Comparison of ENCODE assay signal across 2 cellular contexts in the genomic region with DNA sequence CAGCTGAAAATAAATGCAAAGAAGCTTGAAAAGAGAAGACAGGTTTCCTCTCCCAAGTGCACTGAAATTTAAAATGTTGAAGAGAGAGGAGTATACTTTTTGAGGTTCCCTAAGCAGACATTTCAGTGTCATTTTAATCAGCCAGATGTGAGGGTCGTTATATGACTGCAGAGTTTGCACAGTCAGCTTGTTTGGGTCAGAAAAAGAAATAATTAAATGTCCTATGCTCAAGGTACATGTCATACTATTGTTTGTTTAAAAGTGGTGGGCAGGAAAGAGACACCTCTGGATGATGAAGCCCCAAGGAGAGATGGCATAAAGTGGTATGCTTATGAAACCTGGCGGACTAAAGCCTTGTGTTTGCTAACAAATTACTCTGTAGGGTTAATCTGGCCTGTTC.
TF ChIP-seq lines count a peak whose summit lies in the region.

No MANE protein-coding gene starts in this region.

TF ChIP-seq in SK-N-SH, 30 proteins besides CTCF, POLR2A, EP300 and RAD21 (continued from another document):
- TF ChIP-seq REST (IDR thresholded peaks at IDR 0.05; ENCODE audit: low read depth, low read length) (no peak), POLR2AphosphoS5 (IDR thresholded peaks at IDR 0.05; ENCODE audit: low read depth, low read length) (no peak), JUND (IDR thresholded peaks at IDR 0.05) (no peak), MEF2A (IDR thresholded peaks at IDR 0.05; ENCODE audit: borderline replicate concordance, low read depth) (no peak), YY1 (IDR thresholded peaks at IDR 0.05; ENCODE audit: low read depth) (no peak), CHD2 (IDR thresholded peaks at IDR 0.05; ENCODE audit: low read length, partially characterized antibody) (no peak), IRF3 (IDR thresholded peaks at IDR 0.05; ENCODE audit: low read depth, low read length) (no peak), MXI1 (IDR thresholded peaks at IDR 0.05; ENCODE audit: low read depth, low read length) (no peak), TEAD4 (IDR thresholded peaks at IDR 0.05; ENCODE audit: borderline replicate concordance, insufficient read depth) (no peak), NRF1 (IDR thresholded peaks at IDR 0.05; ENCODE audit: low read depth, low read length) (no peak), MAX (IDR thresholded peaks at IDR 0.05; ENCODE audit: low read depth) (no peak), ELF1 (IDR thresholded peaks at IDR 0.05) (no peak)

TF ChIP-seq in SK-N-SH treated with all-trans-retinoic acid at 6 μM for 48 hours, 23 proteins besides CTCF, POLR2A, EP300 and RAD21 (continued from another document):
- no peak for TF ChIP-seq CREB5 (CRISPR knock-in tag; IDR thresholded peaks at IDR 0.05; ENCODE audit: low read depth)
- TF ChIP-seq ZNF565 (CRISPR knock-in tag; conservative IDR thresholded peaks at IDR 0.05; ENCODE audit: low read depth), result no peak
- no peak for TF ChIP-seq ESRRG (CRISPR knock-in tag; IDR thresholded peaks at IDR 0.05)
- TF ChIP-seq PPARA (CRISPR knock-in tag; IDR thresholded peaks at IDR 0.05; ENCODE audit: borderline replicate concordance), result no peak
- no peak for TF ChIP-seq ZC3H10 (CRISPR knock-in tag; IDR thresholded peaks at IDR 0.05)
- no peak for TF ChIP-seq TOX (CRISPR knock-in tag; IDR thresholded peaks at IDR 0.05; ENCODE audit: borderline replicate concordance)
- no peak for TF ChIP-seq BACH2 (CRISPR knock-in tag; IDR thresholded peaks at IDR 0.05; ENCODE audit: borderline replicate concordance)
- TF ChIP-seq CSDC2 (CRISPR knock-in tag; IDR thresholded peaks at IDR 0.05), result no peak
- no peak for TF ChIP-seq ISL1 (CRISPR knock-in tag; IDR thresholded peaks at IDR 0.05)
- TF ChIP-seq CSRNP3 (CRISPR knock-in tag; IDR thresholded peaks at IDR 0.05), result no peak
- TF ChIP-seq, protein P1, sequence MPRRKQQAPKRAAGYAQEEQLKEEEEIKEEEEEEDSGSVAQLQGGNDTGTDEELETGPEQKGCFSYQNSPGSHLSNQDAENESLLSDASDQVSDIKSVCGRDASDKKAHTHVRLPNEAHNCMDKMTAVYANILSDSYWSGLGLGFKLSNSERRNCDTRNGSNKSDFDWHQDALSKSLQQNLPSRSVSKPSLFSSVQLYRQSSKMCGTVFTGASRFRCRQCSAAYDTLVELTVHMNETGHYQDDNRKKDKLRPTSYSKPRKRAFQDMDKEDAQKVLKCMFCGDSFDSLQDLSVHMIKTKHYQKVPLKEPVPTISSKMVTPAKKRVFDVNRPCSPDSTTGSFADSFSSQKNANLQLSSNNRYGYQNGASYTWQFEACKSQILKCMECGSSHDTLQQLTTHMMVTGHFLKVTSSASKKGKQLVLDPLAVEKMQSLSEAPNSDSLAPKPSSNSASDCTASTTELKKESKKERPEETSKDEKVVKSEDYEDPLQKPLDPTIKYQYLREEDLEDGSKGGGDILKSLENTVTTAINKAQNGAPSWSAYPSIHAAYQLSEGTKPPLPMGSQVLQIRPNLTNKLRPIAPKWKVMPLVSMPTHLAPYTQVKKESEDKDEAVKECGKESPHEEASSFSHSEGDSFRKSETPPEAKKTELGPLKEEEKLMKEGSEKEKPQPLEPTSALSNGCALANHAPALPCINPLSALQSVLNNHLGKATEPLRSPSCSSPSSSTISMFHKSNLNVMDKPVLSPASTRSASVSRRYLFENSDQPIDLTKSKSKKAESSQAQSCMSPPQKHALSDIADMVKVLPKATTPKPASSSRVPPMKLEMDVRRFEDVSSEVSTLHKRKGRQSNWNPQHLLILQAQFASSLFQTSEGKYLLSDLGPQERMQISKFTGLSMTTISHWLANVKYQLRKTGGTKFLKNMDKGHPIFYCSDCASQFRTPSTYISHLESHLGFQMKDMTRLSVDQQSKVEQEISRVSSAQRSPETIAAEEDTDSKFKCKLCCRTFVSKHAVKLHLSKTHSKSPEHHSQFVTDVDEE (CRISPR knock-in tag; IDR thresholded peaks at IDR 0.05), result no peak
- no peak for TF ChIP-seq SNAI2 (CRISPR knock-in tag; IDR thresholded peaks at IDR 0.05)
- no peak for TF ChIP-seq TCF4 (CRISPR knock-in tag; IDR thresholded peaks at IDR 0.05; ENCODE audit: borderline replicate concordance)
- TF ChIP-seq RARB (CRISPR knock-in tag; IDR thresholded peaks at IDR 0.05), result no peak
